19 cellular contexts compared by ENCODE assay signal in genomic region chr1:18661404-18662285, GRCh38. TPM values are rescaled to one million over a fixed set of nuclear protein-coding genes. Genes with fewer than 3 reads are reported as not detected.
"Had no signal": no experiment of that assay in that cellular context is flagged by ENCODE, and none has a peak within 500 bp of the region (broad histone marks: within the 10 kb centered on the region; RNA-seq: fewer than 3 reads in every experiment).

No MANE protein-coding gene starts in this region.

- H3K36me3 Mint-ChIP-seq: activated CD8-positive, alpha-beta memory T cell treated with anti-CD3 and anti-CD28 coated beads, Interleukin-2, amount 10 ng/mL, durations not matched to agents 7 days and 5 days; activated naive CD8-positive, alpha-beta T cell; brain had no signal

- H3K4me3 ChIP-seq: gastrocnemius medialis, heart right ventricle, skin epidermis, stomach, thoracic aorta had no signal

- H3K4me1 ChIP-seq: gastrocnemius medialis, heart right ventricle had no signal

- H3K27ac ChIP-seq: epithelial cell of prostate, gastrocnemius medialis, heart right ventricle, skin epidermis, stomach, thoracic aorta had no signal

- H3K27me3 Mint-ChIP-seq: activated naive CD8-positive, alpha-beta T cell had no signal

- H3K9me3 Mint-ChIP-seq: activated T-cell treated with anti-CD3 and anti-CD28 coated beads, Interleukin-2, amount 50 U/mL, for 4 hours; brain; central memory CD8-positive, alpha-beta T cell had no signal

- ATAC-seq: activated CD8-positive, alpha-beta memory T cell treated with anti-CD3 and anti-CD28 coated beads, Interleukin-2, amount 10 ng/mL, durations not matched to agents 7 days and 5 days; activated T-cell treated with anti-CD3 and anti-CD28 coated beads, Interleukin-2, amount 50 U/mL, for 4 hours; gastrocnemius medialis; heart right ventricle had no signal

- H3K4me3 Mint-ChIP-seq: activated CD8-positive, alpha-beta memory T cell treated with anti-CD3 and anti-CD28 coated beads, Interleukin-2, amount 10 ng/mL, durations not matched to agents 7 days and 5 days; activated naive CD8-positive, alpha-beta T cell; activated T-cell treated with anti-CD3 and anti-CD28 coated beads, Interleukin-2, amount 50 U/mL, for 4 hours; brain; central memory CD8-positive, alpha-beta T cell had no signal

- H3K36me3 ChIP-seq: gastrocnemius medialis, heart right ventricle, stomach, thoracic aorta had no signal

- H3K4me1 Mint-ChIP-seq: activated CD8-positive, alpha-beta memory T cell treated with anti-CD3 and anti-CD28 coated beads, Interleukin-2, amount 10 ng/mL, durations not matched to agents 7 days and 5 days; central memory CD8-positive, alpha-beta T cell had no signal

- H3K27ac Mint-ChIP-seq: activated CD8-positive, alpha-beta memory T cell treated with anti-CD3 and anti-CD28 coated beads, Interleukin-2, amount 10 ng/mL, durations not matched to agents 7 days and 5 days; activated naive CD8-positive, alpha-beta T cell had no signal

- H3K9me3 ChIP-seq: gastrocnemius medialis, heart right ventricle, stomach, thoracic aorta had no signal

- H3K27me3 ChIP-seq: gastrocnemius medialis had no signal

- DNase-seq: activated CD8-positive, alpha-beta memory T cell treated with anti-CD3 and anti-CD28 coated beads, Interleukin-2, amount 10 ng/mL, durations not matched to agents 7 days and 5 days; activated effector memory CD4-positive, alpha-beta T cell treated with anti-CD3 and anti-CD28 coated beads, Interleukin-2, amount 50 U/mL, for 16 hours; activated T-cell treated with anti-CD3 and anti-CD28 coated beads, Interleukin-2, amount 50 U/mL, for 4 hours; amygdala; cortex of kidney; effector memory CD4-positive, alpha-beta T cell; gastrocnemius medialis; heart right ventricle; mesendoderm; stimulated activated CD4-positive, alpha-beta T cell treated with anti-CD3 and anti-CD28 coated beads, Interleukin-4, amount 100 ng/mL, for 4 hours; stomach had no signal

RNA-seq across cellular contexts. Expression of gene PAX7, which starts 31.0 kb away (rescaled TPM):
- total RNA-seq: activated CD8-positive, alpha-beta memory T cell treated with anti-CD3 and anti-CD28 coated beads, Interleukin-2, amount 10 ng/mL, durations not matched to agents 7 days and 5 days; activated T-cell treated with anti-CD3 and anti-CD28 coated beads, Interleukin-2, amount 50 U/mL, for 4 hours; heart right ventricle; liver; stomach; thoracic aorta; ureter had no signal
